2 cellular contexts compared by ENCODE assay signal in genomic region chr18:50451100-50451842, GRCh38.
TF ChIP-seq lines count a peak whose summit lies in the region.

No MANE protein-coding gene starts in this region.

TF ChIP-seq in GM12878, 131 proteins besides CTCF, POLR2A, EP300 and RAD21:
- TF ChIP-seq ZBTB40 (IDR thresholded peaks at IDR 0.05; ENCODE audit: borderline replicate concordance) (0 out of 2 replicates have a peak, but pooled peaks have one; percentile 29), POU2F2 (IDR thresholded peaks at IDR 0.05; ENCODE audit: borderline replicate concordance, low read depth, low read length) (no peak)

TF ChIP-seq in H1, 55 proteins besides CTCF, POLR2A, EP300 and RAD21:
- TF ChIP-seq CTBP2 (IDR thresholded peaks at IDR 0.05; ENCODE audit: borderline replicate concordance, insufficient read depth, insufficient read length, low read length) (no peak), KDM4A (IDR thresholded peaks at IDR 0.05; ENCODE audit: low read depth, low read length, severe bottlenecking) (no peak), SIX5 (IDR thresholded peaks at IDR 0.05; ENCODE audit: low read depth, low read length) (no peak), HDAC6 (IDR thresholded peaks at IDR 0.05; ENCODE audit: low read depth, low read length) (no peak), CEBPB (IDR thresholded peaks at IDR 0.05; ENCODE audit: low read depth, low read length) (no peak), GTF2F1 (IDR thresholded peaks at IDR 0.05; ENCODE audit: borderline replicate concordance, low read depth, low read length) (no peak), HDAC2 (IDR thresholded peaks at IDR 0.05; ENCODE audit: borderline replicate concordance in 1 of 2, low read depth in 2 of 2, low read length in 2 of 2) (no peak)
